ENCODE assay signal across 8 cellular contexts in genomic region chr10:79825587-79826011, GRCh38. TPM values are rescaled to one million over a fixed set of nuclear protein-coding genes. Genes with fewer than 3 reads are reported as not detected.
DNase-seq lines count a peak whose midpoint lies in the region; ATAC-seq and TF ChIP-seq lines count a peak whose summit lies in the region.
"Not testable (repeated sequence)": the region's sequence is repeated elsewhere in the genome, so short reads cannot be mapped to it uniquely, and the experiment has no call there.

No MANE protein-coding gene starts in this region.

- H3K27me3 ChIP-seq in H7 (ENCODE audit: control insufficient read depth, insufficient read depth, low read length); cardiac muscle cell; neuronal stem cell (ENCODE audit: control insufficient read depth in 3 of 3, insufficient read depth in 3 of 3, low read depth in 1 of 3, low read length in 3 of 3); transverse colon: not testable (repeated sequence)

- not testable (repeated sequence) for H3K4me1 ChIP-seq in cardiac muscle cell (ENCODE audit: low read depth); neuronal stem cell (ENCODE audit: control insufficient read depth in 2 of 2, insufficient read depth in 1 of 2, low read depth in 1 of 2, low read length in 2 of 2)
- H3K4me1 ChIP-seq in transverse colon: peaks cover 6 to 12% (median 10%) of the 10 kb centered on the region in 4 donors

- not testable (repeated sequence) for H2BK5ac ChIP-seq in neuronal stem cell (ENCODE audit: low read length)

- H2AK5ac ChIP-seq in neuronal stem cell (ENCODE audit: low read depth, low read length): not testable (repeated sequence)

- H3K9ac ChIP-seq in neuronal stem cell (ENCODE audit: low read depth, low read length, poor library complexity): not testable (repeated sequence)

- TF ChIP-seq EP300 in transverse colon (IDR thresholded peaks at IDR 0.05; ENCODE audit: low read depth): not testable (repeated sequence)

- H3K23ac ChIP-seq in neuronal stem cell (ENCODE audit: low read depth, low read length, poor library complexity): not testable (repeated sequence)

- H4K8ac ChIP-seq in neuronal stem cell (ENCODE audit: low read depth, low read length): not testable (repeated sequence)

- H3K14ac ChIP-seq in neuronal stem cell (ENCODE audit: low read length): not testable (repeated sequence)

- not testable (repeated sequence) for TF ChIP-seq CTCF in GM12864 (IDR thresholded peaks at IDR 0.05; ENCODE audit: low read depth, low read length, missing control alignments); VCaP (conservative IDR thresholded peaks at IDR 0.05); cardiac muscle cell (IDR thresholded peaks at IDR 0.05; ENCODE audit: low read depth, low read length)
- TF ChIP-seq CTCF in transverse colon (IDR thresholded peaks at IDR 0.05): peak in 1 of 5 experiments; percentile 24

- H2AFZ ChIP-seq in neuronal stem cell (ENCODE audit: low read length): peak overlapping the region; percentile 76

- WGBS in neuronal stem cell (ENCODE audit: extremely low coverage in 2 of 2, insufficient read length in 2 of 2, insufficient replicate concordance in 1 of 2), 2 donors: no CpG with 5 or more reads among the region's 38 CpGs
- WGBS in transverse colon (ENCODE audit: low coverage in 1 of 2), 2 donors: 0% methylated on average over 9 of the region's 38 CpGs; no CpG with 5 or more reads in 1 of the 2 donors

- not testable (repeated sequence) for H3K79me1 ChIP-seq in neuronal stem cell (ENCODE audit: low read depth, low read length)

- peak overlapping the region; percentile 18 for H3K4me2 ChIP-seq in neuronal stem cell (ENCODE audit: insufficient read depth, low read length, poor library complexity, severe bottlenecking)

- H3K4me3 ChIP-seq in GM12864 (ENCODE audit: low read depth, low read length) (peak overlapping the region; percentile 55), H7 (ENCODE audit: insufficient read depth, low read depth, low read length) (peak overlapping the region; percentile 53), cardiac muscle cell (peak overlapping the region; percentile 31), neuronal stem cell (ENCODE audit: low read length in 2 of 2) (peak overlapping the region in 1 of 2 donors; percentile 54), transverse colon (peak overlapping the region in 3 of 4 donors; percentile 47 to 69 (median 48))

- H2BK12ac ChIP-seq in neuronal stem cell (ENCODE audit: low read length): not testable (repeated sequence)

- not testable (repeated sequence) for H3K4ac ChIP-seq in neuronal stem cell (ENCODE audit: low read length)

- not testable (repeated sequence) for H3K18ac ChIP-seq in neuronal stem cell (ENCODE audit: low read length)

- DNase-seq in GM12864 (ENCODE audit: low read depth); H7; cardiac muscle cell (ENCODE audit: low read depth in 1 of 2, low spot score in 1 of 2); neuronal stem cell (ENCODE audit: low spot score); transverse colon: not testable (repeated sequence)
- peak; percentile 4 for DNase-seq in astrocyte of the hippocampus (ENCODE audit: low read depth, low spot score)

- in situ Hi-C loops in transverse colon (cut with MboI; ENCODE audit: low pct_ligation_motif_present in 1 of 4, low pct_unique_long_range_greater_than_20kb in 1 of 4, low sequenced_read_pairs in 3 of 4): not testable (repeated sequence)

- H3K9me3 ChIP-seq in cardiac muscle cell (ENCODE audit: low read depth); neuronal stem cell (replicated peaks in 1 of 2; ENCODE audit: control insufficient read depth in 2 of 2, insufficient read depth in 1 of 2, low read depth in 1 of 2, low read length in 2 of 2); transverse colon: not testable (repeated sequence)

- not testable (repeated sequence) for TF ChIP-seq POLR2A in transverse colon (IDR thresholded peaks at IDR 0.05)

- H3K27ac ChIP-seq in VCaP: peak overlapping the region; percentile 71
- H3K27ac ChIP-seq in cardiac muscle cell: peak overlapping the region; percentile 92
- H3K27ac ChIP-seq in neuronal stem cell (replicated peaks; ENCODE audit: low read length): not testable (repeated sequence)
- H3K27ac ChIP-seq in transverse colon: peak overlapping the region; percentile 84 to 92 (median 91)

- ATAC-seq in HG03460 (IDR thresholded peaks at IDR 0.05; ENCODE audit: unreplicated experiment): peak; percentile 18

- H4K91ac ChIP-seq in neuronal stem cell (ENCODE audit: low read depth, low read length, poor library complexity): not testable (repeated sequence)

- not testable (repeated sequence) for H2BK120ac ChIP-seq in neuronal stem cell (ENCODE audit: low read depth, low read length)

- H3K36me3 ChIP-seq in H7 (replicated peaks; ENCODE audit: control insufficient read depth, insufficient read depth, low read length); cardiac muscle cell; neuronal stem cell (replicated peaks in 1 of 2; ENCODE audit: control insufficient read depth in 2 of 2, insufficient read depth in 2 of 2, low read length in 2 of 2); transverse colon: not testable (repeated sequence)

- intact Hi-C loops in transverse colon (cut with DNase I; ENCODE audit: low total_unique reads): not testable (repeated sequence)

- H2BK15ac ChIP-seq in neuronal stem cell (ENCODE audit: low read length): not testable (repeated sequence)

RNA-seq across cellular contexts. Expression of gene NUTM2E, which starts 0.9 kb away (rescaled TPM):
- 0.10 and 0.15 TPM in 2 replicates for total RNA-seq in H7 (2014; rRNA removed; shearing (Covaris generic))
- total RNA-seq in cardiac muscle cell (0.07 TPM in 1 of 2 replicates, not detected in the other), transverse colon (under 1 TPM in 1 of 4 donors, not detected in 3; 0.27 TPM)
- polyA plus RNA-seq in cardiac muscle cell: not detected in 2 replicates
- polyA plus RNA-seq in neuronal stem cell (2013, experiment 1 of 2): 0.03 TPM
- 0.01 TPM for polyA plus RNA-seq in neuronal stem cell (2013, experiment 2 of 2)
